ENCODE assay signal across 15 cellular contexts in the genomic region with DNA sequence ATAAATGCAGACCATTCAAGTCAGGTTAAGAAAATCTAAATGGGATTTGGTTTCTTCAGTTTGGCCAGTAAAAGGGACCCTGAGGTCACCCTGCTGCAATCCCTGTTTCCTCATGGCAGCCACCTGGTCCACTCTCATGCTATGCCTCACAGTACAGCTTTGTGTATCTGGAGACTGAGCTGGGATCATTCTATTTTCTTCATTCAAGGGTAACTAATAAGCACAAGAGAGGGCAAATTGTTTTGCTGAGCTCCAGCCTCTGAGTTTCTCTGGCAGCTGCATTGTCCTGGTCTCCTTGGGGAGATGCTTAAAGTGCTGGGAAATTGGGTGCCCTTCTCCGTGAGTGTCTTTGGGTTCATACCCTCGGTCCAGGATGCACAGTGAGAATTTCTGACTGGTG. TPM values are rescaled to one million over a fixed set of nuclear protein-coding genes. Genes with fewer than 3 reads are reported as not detected.
DNase-seq lines count a peak whose midpoint lies in the region; ATAC-seq and TF ChIP-seq lines count a peak whose summit lies in the region.
"Had no signal": no experiment of that assay in that cellular context is flagged by ENCODE, and none has a peak within 500 bp of the region (broad histone marks: within the 10 kb centered on the region; RNA-seq: fewer than 3 reads in every experiment).

No MANE protein-coding gene starts in this region.

- TF ChIP-seq CTCF in OCI-LY7 (conservative IDR thresholded peaks at IDR 0.05; ENCODE audit: low read length) (no peak), neural crest cell (conservative IDR thresholded peaks at IDR 0.05) (no peak)

- no peaks in the 10 kb centered on the region for H3K9me3 Mint-ChIP-seq in neural crest cell
- H3K9me3 Mint-ChIP-seq: CD4-positive, alpha-beta T cell; CD8-positive, alpha-beta memory T cell; HFFc6 had no signal

- peaks cover 49% of the 10 kb centered on the region for H3K4me1 Mint-ChIP-seq in neural crest cell

- H3K27me3 ChIP-seq in BLaER1 = no peaks in the 10 kb centered on the region
- H3K27me3 ChIP-seq in BLaER1 treated with 17β-estradiol and CSF1 and Interleukin-3, amounts not matched to agents 10 nM and 100 nM = no peaks in the 10 kb centered on the region

- no peaks in the 10 kb centered on the region for H3K36me3 Mint-ChIP-seq in neural crest cell (ENCODE audit: low read depth)
- H3K36me3 Mint-ChIP-seq: CD14-positive monocyte had no signal

- no peak overlapping the region for H3K9ac ChIP-seq in BLaER1
- H3K9ac ChIP-seq in BLaER1 treated with 17β-estradiol and CSF1 and Interleukin-3, amounts not matched to agents 10 nM and 100 nM = no peak overlapping the region

- H3K9me3 ChIP-seq in BLaER1 (no peaks in the 10 kb centered on the region; the same call in 1 of the 2 replicates), OCI-LY7 (ENCODE audit: low read length) (no peaks in the 10 kb centered on the region)
- H3K9me3 ChIP-seq in BLaER1 treated with 17β-estradiol and CSF1 and Interleukin-3, amounts not matched to agents 10 nM and 100 nM (replicated peaks in 1 of 11) = peaks cover 0 to 10% (median 0%) of the 10 kb centered on the region in 11 experiments; a peak in 1 of 22 replicates
- H3K9me3 ChIP-seq: HAP-1 had no signal

- H3K4me2 ChIP-seq in BLaER1 = peak overlapping the region; percentile 76; the same call in 1 of the 2 replicates
- H3K4me2 ChIP-seq in BLaER1 treated with 17β-estradiol and CSF1 and Interleukin-3, amounts not matched to agents 10 nM and 100 nM = peak overlapping the region; percentile 53 to 88 (median 80); a peak in 16 of 22 replicates
- H3K4me2 ChIP-seq in OCI-LY7 (ENCODE audit: low read length) = peak overlapping the region; percentile 26

- no TSS peak for BruUV-seq in OCI-LY7 (replicated peaks; lab: Mats Ljungman, UMichigan)

- intact Hi-C loops in OCI-LY7 (cut with micrococcal nuclease; ENCODE audit: unreplicated experiment) = no loop called here

- peak overlapping the region; percentile 91 for H2AFZ ChIP-seq in OCI-LY7 (ENCODE audit: low read length)

- CTCF ChIA-PET in OCI-LY7 (lab: Charles Lee; ENCODE audit: unreplicated experiment) = no interaction called here

- H3K36me3 ChIP-seq in BLaER1 (no peaks in the 10 kb centered on the region), OCI-LY7 (ENCODE audit: insufficient read depth, low read length) (no peaks in the 10 kb centered on the region)
- H3K36me3 ChIP-seq in BLaER1 treated with 17β-estradiol and CSF1 and Interleukin-3, amounts not matched to agents 10 nM and 100 nM = no peaks in the 10 kb centered on the region
- H3K36me3 ChIP-seq: HAP-1 had no signal

- H3K4me1 ChIP-seq in BLaER1 (peaks cover 42% of the 10 kb centered on the region), OCI-LY7 (ENCODE audit: insufficient read depth, low read length, poor library complexity, severe bottlenecking) (peaks cover 48% of the 10 kb centered on the region)
- peaks cover 26 to 36% (median 32%) of the 10 kb centered on the region in 10 experiments for H3K4me1 ChIP-seq in BLaER1 treated with 17β-estradiol and CSF1 and Interleukin-3, amounts not matched to agents 10 nM and 100 nM
- H3K4me1 ChIP-seq: HAP-1 had no signal

- peak overlapping the region; percentile 80 for H3K27ac Mint-ChIP-seq in neural crest cell (ENCODE audit: unreplicated experiment)
- H3K27ac Mint-ChIP-seq: CD4-positive, alpha-beta T cell; CD8-positive, alpha-beta memory T cell; HFFc6 had no signal

- H3K4me3 Mint-ChIP-seq in neural crest cell = peak overlapping the region; percentile 63
- H3K4me3 Mint-ChIP-seq: CD14-positive monocyte; CD4-positive, alpha-beta T cell; CD8-positive, alpha-beta memory T cell; HFFc6 had no signal

- no peak for ATAC-seq in HG02938 (IDR thresholded peaks at IDR 0.05; ENCODE audit: unreplicated experiment)

- POLR2A ChIA-PET in OCI-LY7 (lab: Charles Lee) = no interaction called here

- no peaks in the 10 kb centered on the region for H3K79me2 ChIP-seq in OCI-LY7 (ENCODE audit: insufficient read depth, low read depth, low read length)

- no peaks in the 10 kb centered on the region for H3K9me2 ChIP-seq in OCI-LY7 (ENCODE audit: insufficient read depth, low read length)

- H3K4me3 ChIP-seq in BLaER1 = no peak overlapping the region
- H3K4me3 ChIP-seq in BLaER1 treated with 17β-estradiol and CSF1 and Interleukin-3, amounts not matched to agents 10 nM and 100 nM = no peak overlapping the region
- no peak overlapping the region for H3K4me3 ChIP-seq in OCI-LY7 (ENCODE audit: low read depth, low read length, poor library complexity, severe bottlenecking)
- H3K4me3 ChIP-seq: HAP-1 had no signal

- H3K27me3 Mint-ChIP-seq in neural crest cell (ENCODE audit: low read depth) = no peaks in the 10 kb centered on the region

- H3K27ac ChIP-seq in BLaER1 (no peak overlapping the region), OCI-LY7 (ENCODE audit: low read depth, low read length, poor library complexity, severe bottlenecking) (no peak overlapping the region)
- peak overlapping the region in 3 of 11 experiments; percentile 71 to 78 (median 72); a peak in 4 of 22 replicates for H3K27ac ChIP-seq in BLaER1 treated with 17β-estradiol and CSF1 and Interleukin-3, amounts not matched to agents 10 nM and 100 nM

- DNase-seq in OCI-LY7 (ENCODE audit: low spot score) (no peak), neural crest cell (ENCODE audit: low read depth, low spot score) (no peak), DMS153 (lab: John Stamatoyannopoulos, UW) (no peak), NCI-H146 treated with DMSO at 0.1 percent for 48 hours (lab: John Stamatoyannopoulos, UW; ENCODE audit: unreplicated experiment) (no peak), RPMI8226 (no peak)
- DNase-seq: CD4-positive, alpha-beta T cell; CD8-positive, alpha-beta memory T cell; DND-41; GOT3; HFFc6 had no signal

- H4K20me1 ChIP-seq in BLaER1 (no peaks in the 10 kb centered on the region), OCI-LY7 (ENCODE audit: insufficient read depth, low read length) (no peaks in the 10 kb centered on the region)
- no peaks in the 10 kb centered on the region for H4K20me1 ChIP-seq in BLaER1 treated with 17β-estradiol and CSF1 and Interleukin-3, amounts not matched to agents 10 nM and 100 nM

RNA-seq across cellular contexts. Expression of gene BCL2L11, which starts 18.5 kb away (rescaled TPM):
- total RNA-seq in OCI-LY7 (2014; rRNA removed; shearing (Covaris generic)) = 10.9 and 16.0 TPM in 2 replicates
- total RNA-seq in OCI-LY7 (2022) = 20.3 and 21.2 TPM in 2 replicates
- 16.4 and 21.9 TPM in 2 replicates for total RNA-seq in neural crest cell

Comparison
In these comparisons a context has a peak if more than half of its experiments do, and no peak if none do; other contexts are left out.
1. H3K4me2 ChIP-seq: peak in every context shown above with its lines; median percentile 80 in BLaER1 treated with 17β-estradiol and CSF1 and Interleukin-3, amounts not matched to agents 10 nM and 100 nM; 76 in BLaER1; 26 in OCI-LY7.